1 cellular context compared by ENCODE assay signal in the genomic region with DNA sequence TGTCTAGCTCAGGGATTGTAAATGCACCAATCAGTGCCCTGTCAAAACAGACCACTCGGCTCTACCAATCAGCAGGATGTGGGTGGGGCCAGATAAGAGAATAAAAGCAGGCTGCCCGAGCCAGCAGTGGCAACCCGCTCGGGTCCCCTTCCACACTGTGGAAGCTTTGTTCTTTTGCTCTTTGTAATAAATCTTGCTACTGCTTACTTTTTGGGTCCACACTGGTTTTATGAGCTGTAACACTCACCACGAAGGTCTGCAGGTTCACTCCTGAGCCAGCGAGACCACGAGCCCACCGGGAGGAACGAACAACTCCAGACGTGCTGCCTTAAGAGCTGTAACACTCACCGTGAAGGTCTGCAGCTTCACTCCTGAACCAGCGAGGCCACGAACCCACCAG. TPM values are rescaled to one million over a fixed set of nuclear protein-coding genes. Genes with fewer than 3 reads are reported as not detected.
"Had no signal": no experiment of that assay in that cellular context is flagged by ENCODE, and none has a peak within 500 bp of the region (broad histone marks: within the 10 kb centered on the region; RNA-seq: fewer than 3 reads in every experiment).

No MANE protein-coding gene starts in this region.

RNA-seq across cellular contexts. Expression of gene FBXO2, which starts 44.9 kb away (rescaled TPM):
- total RNA-seq: myocyte had no signal
